ENCODE assay signal across 19 cellular contexts in the genomic region with DNA sequence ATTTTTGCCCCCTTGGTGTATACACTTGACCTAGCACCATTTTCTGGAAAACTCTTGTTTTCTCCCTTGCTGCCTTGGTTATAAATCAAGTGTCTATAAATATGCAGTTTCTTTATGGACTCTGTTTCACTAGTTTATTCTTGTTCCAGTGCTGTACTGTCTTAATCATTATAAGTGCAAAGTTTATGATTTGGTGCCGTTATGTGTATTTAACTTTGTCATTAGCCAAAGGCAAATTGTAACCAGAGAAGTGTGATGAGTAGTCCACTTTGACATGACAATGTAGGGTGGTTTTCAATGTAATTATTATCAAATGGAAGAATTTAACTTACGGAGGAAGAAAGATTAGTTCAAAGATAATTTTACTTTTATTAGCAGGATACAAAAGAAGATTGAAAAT.
"Had no signal": no experiment of that assay in that cellular context is flagged by ENCODE, and none has a peak within 500 bp of the region (broad histone marks: within the 10 kb centered on the region; RNA-seq: fewer than 3 reads in every experiment).

No MANE protein-coding gene starts in this region.

- H3K27ac ChIP-seq: hepatocyte, spleen, testis, transverse colon had no signal

- ATAC-seq: left lobe of liver; mucosa of descending colon; naive thymus-derived CD8-positive, alpha-beta T cell; sciatic nerve; stimulated activated naive B cell treated with anti-CD40 and anti-IgM and Interleukin-4, amounts not matched to agents 10 μg/mL and 1 μg/mL and 100 μg/mL, for 72 hours; stimulated activated naive CD8-positive, alpha-beta T cell treated with anti-CD3 and anti-CD28 coated beads, Interleukin-15, amount 100 ng/mL, for 72 hours had no signal

- DNase-seq: erythroblast; foreskin melanocyte; head of caudate nucleus; islet precursor cell; mammary epithelial cell; mucosa of descending colon; naive thymus-derived CD8-positive, alpha-beta T cell; posterior cingulate gyrus; spleen; stimulated activated CD4-positive, alpha-beta T cell treated with anti-CD3 and anti-CD28 coated beads, Interleukin-15, amount 100 ng/mL, for 24 hours; stimulated activated CD4-positive, alpha-beta T cell treated with anti-CD3 and anti-CD28 coated beads, Interleukin-1b, Interleukin-23, amount 100 ng/mL, for 48 hours; stimulated activated CD4-positive, alpha-beta T cell treated with anti-CD3 and anti-CD28 coated beads, Interleukin-4, amount 100 ng/mL, for 24 hours; stimulated activated naive B cell treated with anti-CD40 and anti-IgM and Interleukin-4, amounts not matched to agents 10 μg/mL and 1 μg/mL and 100 μg/mL, for 72 hours; stimulated activated naive CD8-positive, alpha-beta T cell treated with anti-CD3 and anti-CD28 coated beads, Interleukin-15, amount 100 ng/mL, for 72 hours; testis; transverse colon had no signal
